ENCODE assay signal across 8 cellular contexts in the genomic region with DNA sequence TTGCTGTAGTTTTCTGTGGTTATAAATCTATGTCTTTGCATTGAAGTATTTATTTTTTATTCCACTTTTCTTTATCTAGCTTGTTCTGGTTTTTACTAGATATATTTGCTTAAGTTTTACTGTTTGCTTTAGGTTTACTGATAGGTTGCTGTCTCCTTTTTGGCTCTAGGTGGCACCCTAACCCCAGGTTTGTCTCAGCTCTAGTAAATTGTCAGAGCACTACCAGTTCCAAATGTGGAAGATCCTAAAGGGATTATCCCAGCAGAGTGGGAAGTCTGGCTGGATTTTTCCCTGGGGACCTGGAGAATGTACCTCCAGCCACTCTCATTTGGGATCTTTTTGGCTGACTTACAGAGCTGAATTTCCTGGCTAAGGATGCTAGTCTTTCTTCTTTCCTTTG.
DNase-seq lines count a peak whose midpoint lies in the region; ATAC-seq lines count a peak whose summit lies in the region.

No MANE protein-coding gene starts in this region.

- peak; percentile 88 for ATAC-seq in HG02852 (IDR thresholded peaks at IDR 0.05; ENCODE audit: unreplicated experiment)
- ATAC-seq in HG03439 (IDR thresholded peaks at IDR 0.05; ENCODE audit: unreplicated experiment) = no peak

- peak; percentile 66 for DNase-seq in activated effector memory CD4-positive, alpha-beta T cell treated with anti-CD3 and anti-CD28 coated beads, Interleukin-2, amount 50 U/mL, for 16 hours
- no peak for DNase-seq in activated effector memory CD4-positive, alpha-beta T cell treated with Interleukin-2 at 50 U/mL for 16 hours
- DNase-seq in NCI-H748 (lab: John Stamatoyannopoulos, UW; ENCODE audit: unreplicated experiment) (peak; percentile 48), activated T-helper 1 cell treated with Interleukin-2 at 50 U/mL for 16 hours (ENCODE audit: low read depth) (peak; percentile 3), germinal center (ENCODE audit: low spot score) (peak; percentile 4), retina (peak; percentile 54)
